ENCODE assay signal across 1 cellular context in genomic region chr12:54369597-54370217, GRCh38.
TF ChIP-seq lines count a peak whose summit lies in the region.

No MANE protein-coding gene starts in this region.

TF ChIP-seq in IMR-90, 13 proteins besides CTCF, POLR2A, EP300 and RAD21:
- TF ChIP-seq MAFK (IDR thresholded peaks at IDR 0.05; ENCODE audit: low read depth, low read length) (no peak), USF2 (IDR thresholded peaks at IDR 0.05; ENCODE audit: low read depth, low read length) (no peak), BHLHE40 (IDR thresholded peaks at IDR 0.05; ENCODE audit: low read depth, low read length) (no peak), SMC3 (IDR thresholded peaks at IDR 0.05; ENCODE audit: low read depth, low read length) (no peak), CHD1 (IDR thresholded peaks at IDR 0.05; ENCODE audit: low read depth, low read length) (no peak), MAZ (IDR thresholded peaks at IDR 0.05; ENCODE audit: borderline replicate concordance, low read depth, low read length) (no peak), RCOR1 (IDR thresholded peaks at IDR 0.05; ENCODE audit: insufficient replicate concordance, low read length) (no peak), RFX5 (IDR thresholded peaks at IDR 0.05; ENCODE audit: low read depth, low read length) (no peak), NFE2L2 (IDR thresholded peaks at IDR 0.05; ENCODE audit: low read depth, low read length) (no peak), CEBPB (IDR thresholded peaks at IDR 0.05; ENCODE audit: low read depth, low read length) (no peak), FOS (IDR thresholded peaks at IDR 0.05; ENCODE audit: low read depth, low read length) (no peak)
- TF ChIP-seq, protein P1, sequence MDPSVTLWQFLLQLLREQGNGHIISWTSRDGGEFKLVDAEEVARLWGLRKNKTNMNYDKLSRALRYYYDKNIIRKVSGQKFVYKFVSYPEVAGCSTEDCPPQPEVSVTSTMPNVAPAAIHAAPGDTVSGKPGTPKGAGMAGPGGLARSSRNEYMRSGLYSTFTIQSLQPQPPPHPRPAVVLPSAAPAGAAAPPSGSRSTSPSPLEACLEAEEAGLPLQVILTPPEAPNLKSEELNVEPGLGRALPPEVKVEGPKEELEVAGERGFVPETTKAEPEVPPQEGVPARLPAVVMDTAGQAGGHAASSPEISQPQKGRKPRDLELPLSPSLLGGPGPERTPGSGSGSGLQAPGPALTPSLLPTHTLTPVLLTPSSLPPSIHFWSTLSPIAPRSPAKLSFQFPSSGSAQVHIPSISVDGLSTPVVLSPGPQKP (IDR thresholded peaks at IDR 0.05; ENCODE audit: borderline replicate concordance, low read depth, low read length): no peak
